29 cellular contexts compared by ENCODE assay signal in genomic region chr14:66511849-66512248, GRCh38. TPM values are rescaled to one million over a fixed set of nuclear protein-coding genes. Genes with fewer than 3 reads are reported as not detected.
DNase-seq lines count a peak whose midpoint lies in the region; ATAC-seq, FAIRE-seq and TF ChIP-seq lines count a peak whose summit lies in the region.
"Had no signal": no experiment of that assay in that cellular context is flagged by ENCODE, and none has a peak within 500 bp of the region (broad histone marks: within the 10 kb centered on the region; RNA-seq: fewer than 3 reads in every experiment).

No MANE protein-coding gene starts in this region.

- H3K4me3 ChIP-seq in HepG2 (replicated peaks in 1 of 3; ENCODE audit: insufficient read depth in 1 of 3, low read depth in 2 of 3, low read length in 3 of 3) (no peak overlapping the region), right lobe of liver (no peak overlapping the region)
- H3K4me3 ChIP-seq: cardiac muscle cell, HAP-1, SK-N-MC, stomach, transverse colon had no signal

- H3K4me1 ChIP-seq in HepG2 (ENCODE audit: insufficient read depth, low read length) (peaks cover 39% of the 10 kb centered on the region), right lobe of liver (peaks cover 0 to 46% (median 5%) of the 10 kb centered on the region in 4 donors)
- H3K4me1 ChIP-seq: BE2C, Caco-2 had no signal

- no peak for TF ChIP-seq EP300 in HepG2 (IDR thresholded peaks at IDR 0.05; ENCODE audit: low read depth in 2 of 2, low read length in 2 of 2)
- no peak for TF ChIP-seq EP300 in HepG2 (CRISPR knock-in tag; IDR thresholded peaks at IDR 0.05; ENCODE audit: borderline replicate concordance)

- no peak overlapping the region; the same call in 1 of the 2 replicates for H3K4me2 ChIP-seq in HepG2 (ENCODE audit: low read depth, low read length)

- H4K20me1 ChIP-seq in HepG2 (ENCODE audit: insufficient read depth, low read length), result peaks cover 21% of the 10 kb centered on the region; the same call in 1 of the 2 replicates

- peaks cover 22% of the 10 kb centered on the region for H3K4me1 Mint-ChIP-seq in activated naive CD4-positive, alpha-beta T cell treated with anti-CD3 and anti-CD28 coated beads for 36 hours (ENCODE audit: low read depth)

- H3K27ac ChIP-seq in HepG2 (ENCODE audit: extremely low read length, insufficient read depth, low read length) (no peak overlapping the region), right lobe of liver (peak overlapping the region in 1 of 3 donors; percentile 17)
- H3K27ac ChIP-seq: cardiac muscle cell, SK-N-MC, stomach, transverse colon had no signal

- no peak for DNase-seq in HepG2 (ENCODE audit: low spot score)
- no peak for DNase-seq in right lobe of liver
- peak; percentile 3 for DNase-seq in M059J (ENCODE audit: low read depth)
- no peak for DNase-seq in NCI-H446 (lab: John Stamatoyannopoulos, UW)
- no peak for DNase-seq in HEK293T (ENCODE audit: extremely low spot score)
- DNase-seq in activated naive CD4-positive, alpha-beta T cell treated with anti-CD3 and anti-CD28 coated beads for 36 hours, result no peak
- DNase-seq: activated CD4-positive, alpha-beta T cell treated with anti-CD3 and anti-CD28 coated beads for 48 hours; activated naive CD4-positive, alpha-beta T cell treated with anti-CD3 and anti-CD28 coated beads, Interleukin-2, amount 50 U/mL, for 16 hours; anterior cingulate cortex; BE2C; Caco-2; immature natural killer cell; left ventricle myocardium superior; naive thymus-derived CD8-positive, alpha-beta T cell; NCI-H1417; NCI-H524; right cardiac atrium; stomach; transverse colon had no signal

- intact Hi-C loops in HepG2 (cut with micrococcal nuclease; ENCODE audit: unreplicated experiment) (no loop called here), right lobe of liver (cut with DNase I) (no loop called here)
- intact Hi-C loops in activated naive CD4-positive, alpha-beta T cell treated with anti-CD3 and anti-CD28 coated beads for 36 hours (cut with micrococcal nuclease), result no loop called here

- no peak overlapping the region for H2AFZ ChIP-seq in HepG2 (ENCODE audit: low read length)

- ATAC-seq in HepG2 (no peak), right lobe of liver (no peak), GM21423 (IDR thresholded peaks at IDR 0.05; ENCODE audit: unreplicated experiment) (peak; percentile 20), GM21367 (IDR thresholded peaks at IDR 0.05; ENCODE audit: unreplicated experiment) (no peak)
- ATAC-seq: left ventricle myocardium superior; naive thymus-derived CD8-positive, alpha-beta T cell; right cardiac atrium had no signal

- TSS peak; percentile 4 for BruUV-seq in HepG2 (replicated peaks; lab: Mats Ljungman, UMichigan)

- no peak overlapping the region for H3K27ac Mint-ChIP-seq in activated naive CD4-positive, alpha-beta T cell treated with anti-CD3 and anti-CD28 coated beads for 36 hours
- H3K27ac Mint-ChIP-seq: immature natural killer cell; mesothelial cell of epicardium; naive thymus-derived CD8-positive, alpha-beta T cell had no signal

- POLR2A ChIA-PET in HepG2 (lab: Yijun Ruan, JAX), result no interaction called here
- POLR2A ChIA-PET in HEK293T (lab: Yijun Ruan, JAX), result no interaction called here

- CTCF ChIA-PET in HepG2 (lab: Yijun Ruan, JAX; ENCODE audit: low intra/inter-chr PET ratio, low total read pairs) (no interaction called here), HEK293T (lab: Yijun Ruan, JAX) (no interaction called here)
- CTCF ChIA-PET in activated naive CD4-positive, alpha-beta T cell treated with anti-CD3 and anti-CD28 coated beads for 36 hours (lab: Charles Lee), result no interaction called here

- no peak for FAIRE-seq in HepG2 (lab: Jason Lieb, UNC)
- FAIRE-seq: endothelial cell of umbilical vein had no signal

- WGBS in HepG2 (ENCODE audit: low lambda C conversion rate), result 81% methylated on average over 1 of the region's 1 CpG
- 20% methylated on average over 1 of the region's 1 CpG for WGBS in right lobe of liver (ENCODE audit: insufficient coverage, low coverage, low lambda C conversion rate, missing lambda C conversion rate)

- H3K27me3 ChIP-seq in HepG2 (ENCODE audit: control insufficient read depth in 1 of 2, insufficient read depth in 2 of 2, low read length in 2 of 2) (no peaks in the 10 kb centered on the region; a peak in 1 of 5 replicates), right lobe of liver (no peaks in the 10 kb centered on the region)
- H3K27me3 ChIP-seq: BE2C, stomach, transverse colon had no signal

- no peaks in the 10 kb centered on the region for H3K9me3 Mint-ChIP-seq in activated naive CD4-positive, alpha-beta T cell treated with anti-CD3 and anti-CD28 coated beads for 36 hours
- H3K9me3 Mint-ChIP-seq: immature natural killer cell; mesothelial cell of epicardium; naive thymus-derived CD8-positive, alpha-beta T cell had no signal

- no peak overlapping the region for H3K9ac ChIP-seq in HepG2 (ENCODE audit: insufficient read depth, low read depth, low read length)

- H3K36me3 ChIP-seq in HepG2 (replicated peaks in 1 of 2; ENCODE audit: control insufficient read depth in 1 of 2, insufficient read depth in 2 of 2, low read length in 2 of 2) (no peaks in the 10 kb centered on the region), right lobe of liver (no peaks in the 10 kb centered on the region)
- H3K36me3 ChIP-seq: BE2C, cardiac muscle cell, HAP-1, stomach, transverse colon had no signal

- H3K9me3 ChIP-seq in HepG2 (ENCODE audit: low read length) (no peaks in the 10 kb centered on the region), right lobe of liver (no peaks in the 10 kb centered on the region)
- H3K9me3 ChIP-seq: BE2C, Caco-2, HAP-1, stomach, transverse colon had no signal

- in situ Hi-C loops in HepG2 (cut with HindIII; ENCODE audit: extremely low pct_ligation_motif_present, low pct_unique_long_range_greater_than_20kb), result no loop called here

- H3K36me3 Mint-ChIP-seq in activated naive CD4-positive, alpha-beta T cell treated with anti-CD3 and anti-CD28 coated beads for 36 hours (ENCODE audit: low read depth), result peaks cover 3% of the 10 kb centered on the region
- H3K36me3 Mint-ChIP-seq: immature natural killer cell; mesothelial cell of epicardium; naive thymus-derived CD8-positive, alpha-beta T cell had no signal

- H3K79me2 ChIP-seq in HepG2 (ENCODE audit: insufficient read depth, low read length), result peaks cover 81% of the 10 kb centered on the region

- H3K27me3 Mint-ChIP-seq in activated naive CD4-positive, alpha-beta T cell treated with anti-CD3 and anti-CD28 coated beads for 36 hours (ENCODE audit: low read depth), result peaks cover 7% of the 10 kb centered on the region

- H3K4me3 Mint-ChIP-seq in activated naive CD4-positive, alpha-beta T cell treated with anti-CD3 and anti-CD28 coated beads for 36 hours, result no peak overlapping the region
- H3K4me3 Mint-ChIP-seq: immature natural killer cell; mesothelial cell of epicardium; naive thymus-derived CD8-positive, alpha-beta T cell had no signal

- TF ChIP-seq RAD21 in HepG2 (CRISPR knock-in tag; IDR thresholded peaks at IDR 0.05), result no peak

- TF ChIP-seq POLR2A in HepG2 (IDR thresholded peaks at IDR 0.05; ENCODE audit: insufficient read depth in 1 of 2, low read depth in 2 of 2, low read length in 2 of 2) (no peak), right lobe of liver (IDR thresholded peaks at IDR 0.05) (no peak)

- TF ChIP-seq CTCF in HepG2 (CRISPR knock-in tag; IDR thresholded peaks at IDR 0.05), result no peak
- TF ChIP-seq CTCF in right lobe of liver (IDR thresholded peaks at IDR 0.05), result no peak

RNA-seq across cellular contexts. Expression of gene GPHN, which starts 3.9 kb away (rescaled TPM):
- total RNA-seq in HepG2 (2016; rRNA removed; fragmentation: Illumina TruSeq; extraction: Trizol), result 19.2 and 37.7 TPM in 2 replicates
- 5.3 and 9.1 TPM in 2 replicates for total RNA-seq in HepG2 (2016; cell fraction: cytosol; rRNA removed; fragmentation: Illumina TruSeq; extraction: Trizol; ENCODE audit: low read depth)
- total RNA-seq in HepG2 (2016; cell fraction: insoluble cytoplasmic fraction; rRNA removed; fragmentation: Illumina TruSeq; extraction: Trizol), result 14.2 and 39.0 TPM in 2 replicates
- total RNA-seq in HepG2 (2016; cell fraction: membrane; rRNA removed; fragmentation: Illumina TruSeq; extraction: Trizol), result 15.9 and 19.0 TPM in 2 replicates
- total RNA-seq in HepG2 (2016; cell fraction: nucleus; rRNA removed; fragmentation: Illumina TruSeq; extraction: Trizol), result 32.3 and 33.7 TPM in 2 replicates
- polyA plus RNA-seq in HepG2 (2011; rRNA removed), result 11.3 and 12.7 TPM in 2 replicates
- polyA plus RNA-seq in HepG2 (2011; cell fraction: cytosol; rRNA removed), result 9.8 and 11.3 TPM in 2 replicates
- 13.6 TPM in 2 replicates for polyA plus RNA-seq in HepG2 (2011; cell fraction: nucleus; rRNA removed)
- polyA plus RNA-seq in HepG2 (2012), result 17.2 and 24.3 TPM in 2 replicates
- 3.1 and 3.8 TPM in 2 replicates for polyA plus RNA-seq in HepG2 (2016; cell fraction: cytosol; fragmentation: Illumina TruSeq; extraction: Trizol; ENCODE audit: low read depth)
- 37.9 and 38.6 TPM in 2 replicates for polyA plus RNA-seq in HepG2 (2016; cell fraction: insoluble cytoplasmic fraction; fragmentation: Illumina TruSeq; extraction: Trizol; ENCODE audit: low read depth)
- polyA plus RNA-seq in HepG2 (2016; cell fraction: membrane; fragmentation: Illumina TruSeq; extraction: Trizol; ENCODE audit: low read depth), result 7.9 TPM in 2 replicates
- polyA plus RNA-seq in HepG2 (2016; cell fraction: nucleus; fragmentation: Illumina TruSeq; extraction: Trizol; ENCODE audit: insufficient read depth, low read depth), result 23.8 and 34.5 TPM in 2 replicates
- polyA minus RNA-seq in HepG2 (2011; rRNA and poly(A)+ RNA removed; ENCODE audit: low replicate concordance), result 42.0 and 49.7 TPM in 2 replicates
- 25.1 and 25.9 TPM in 2 replicates for polyA minus RNA-seq in HepG2 (2011; cell fraction: cytosol; rRNA and poly(A)+ RNA removed)
- 78.4 and 78.7 TPM in 2 replicates for polyA minus RNA-seq in HepG2 (2011; cell fraction: nucleus; rRNA and poly(A)+ RNA removed)
- 10 to 100 TPM; 21.2 to 81.7 (median 40.2) TPM for total RNA-seq in right lobe of liver
- total RNA-seq in M059J (2014; rRNA removed; shearing (Covaris generic)), result 1.3 and 12.6 TPM in 2 replicates
- 10 to 100 TPM; 14.2 to 21.4 TPM for total RNA-seq in activated naive CD4-positive, alpha-beta T cell treated with anti-CD3 and anti-CD28 coated beads for 36 hours

RNA-seq across cellular contexts. Expression of gene CCDC196, which starts 25.7 kb away (rescaled TPM):
- total RNA-seq in HepG2 (2016; rRNA removed; fragmentation: Illumina TruSeq; extraction: Trizol) (not detected in 2 replicates), right lobe of liver (1 to 10 TPM in 4 of 6 experiments, not detected in 2; 1.9 to 8.1 (median 5.6) TPM)
- total RNA-seq in HepG2 (2016; cell fraction: cytosol; rRNA removed; fragmentation: Illumina TruSeq; extraction: Trizol; ENCODE audit: low read depth), result not detected in 2 replicates
- total RNA-seq in HepG2 (2016; cell fraction: insoluble cytoplasmic fraction; rRNA removed; fragmentation: Illumina TruSeq; extraction: Trizol), result not detected in 2 replicates
- not detected in 2 replicates for total RNA-seq in HepG2 (2016; cell fraction: membrane; rRNA removed; fragmentation: Illumina TruSeq; extraction: Trizol)
- total RNA-seq in HepG2 (2016; cell fraction: nucleus; rRNA removed; fragmentation: Illumina TruSeq; extraction: Trizol), result not detected in 2 replicates
- polyA plus RNA-seq in HepG2 (2011; rRNA removed), result not detected in 2 replicates
- polyA plus RNA-seq in HepG2 (2011; cell fraction: cytosol; rRNA removed), result not detected in 2 replicates
- not detected in 2 replicates for polyA plus RNA-seq in HepG2 (2011; cell fraction: nucleus; rRNA removed)
- not detected in 2 replicates for polyA plus RNA-seq in HepG2 (2012)
- polyA plus RNA-seq in HepG2 (2016; cell fraction: cytosol; fragmentation: Illumina TruSeq; extraction: Trizol; ENCODE audit: low read depth), result not detected in 2 replicates
- not detected in 2 replicates for polyA plus RNA-seq in HepG2 (2016; cell fraction: insoluble cytoplasmic fraction; fragmentation: Illumina TruSeq; extraction: Trizol; ENCODE audit: low read depth)
- not detected in 2 replicates for polyA plus RNA-seq in HepG2 (2016; cell fraction: membrane; fragmentation: Illumina TruSeq; extraction: Trizol; ENCODE audit: low read depth)
- polyA plus RNA-seq in HepG2 (2016; cell fraction: nucleus; fragmentation: Illumina TruSeq; extraction: Trizol; ENCODE audit: insufficient read depth, low read depth), result not detected in 2 replicates
- polyA minus RNA-seq in HepG2 (2011; rRNA and poly(A)+ RNA removed; ENCODE audit: low replicate concordance), result not detected in 2 replicates
- polyA minus RNA-seq in HepG2 (2011; cell fraction: cytosol; rRNA and poly(A)+ RNA removed), result not detected in 2 replicates
- polyA minus RNA-seq in HepG2 (2011; cell fraction: nucleus; rRNA and poly(A)+ RNA removed), result not detected in 2 replicates
- total RNA-seq in M059J (2014; rRNA removed; shearing (Covaris generic)), result not detected in 2 replicates
- not detected for total RNA-seq in activated naive CD4-positive, alpha-beta T cell treated with anti-CD3 and anti-CD28 coated beads for 36 hours
- total RNA-seq: Caco-2; cardiac muscle cell; endothelial cell of umbilical vein; left ventricle myocardium superior; mesothelial cell of epicardium; naive thymus-derived CD8-positive, alpha-beta T cell; osteoblast; right cardiac atrium; RPMI7951; stomach; T-helper 2 cell treated with Interferon-gamma antibody and Interleukin-4, amounts not matched to agents 100 ng/mL and 5 ng/mL, for 36 hours; transverse colon had no signal
- polyA plus RNA-seq: endothelial cell of umbilical vein; immature natural killer cell; naive thymus-derived CD8-positive, alpha-beta T cell; right cardiac atrium; stomach had no signal
